In genomic region chr1:16409536-16410152, GRCh38 we compare ENCODE assay signal across 28 cellular contexts. TPM values are rescaled to one million over a fixed set of nuclear protein-coding genes. Genes with fewer than 3 reads are reported as not detected.
"Had no signal": no experiment of that assay in that cellular context is flagged by ENCODE, and none has a peak within 500 bp of the region (broad histone marks: within the 10 kb centered on the region; RNA-seq: fewer than 3 reads in every experiment).

No MANE protein-coding gene starts in this region.

- H3K4me1 Mint-ChIP-seq: activated CD4-positive, alpha-beta memory T cell treated with anti-CD3 and anti-CD28 coated beads, Interleukin-2, amount 10 ng/mL, durations not matched to agents 7 days and 5 days had no signal

- H3K27ac Mint-ChIP-seq: activated CD4-positive, alpha-beta memory T cell treated with anti-CD3 and anti-CD28 coated beads, Interleukin-2, amount 10 ng/mL, durations not matched to agents 7 days and 5 days; activated CD4-positive, alpha-beta T cell treated with anti-CD3 and anti-CD28 coated beads, Interleukin-2, amount 10 ng/mL, durations not matched to agents 24 days and 14 days; activated naive CD4-positive, alpha-beta T cell treated with anti-CD3 and anti-CD28 coated beads for 36 hours; progenitor cell of endocrine pancreas; type B pancreatic cell had no signal

- H3K4me3 Mint-ChIP-seq: activated CD4-positive, alpha-beta memory T cell treated with anti-CD3 and anti-CD28 coated beads, Interleukin-2, amount 10 ng/mL, durations not matched to agents 7 days and 5 days; activated CD4-positive, alpha-beta T cell treated with anti-CD3 and anti-CD28 coated beads, Interleukin-2, amount 10 ng/mL, durations not matched to agents 24 days and 14 days; activated naive CD4-positive, alpha-beta T cell treated with anti-CD3 and anti-CD28 coated beads for 36 hours; activated naive CD8-positive, alpha-beta T cell treated with anti-CD3 and anti-CD28 coated beads, Interleukin-2, amount 10 ng/mL, durations not matched to agents 7 days and 5 days; endodermal cell; naive thymus-derived CD4-positive, alpha-beta T cell; type B pancreatic cell had no signal

- H3K4me3 ChIP-seq: esophagus squamous epithelium, gastrocnemius medialis, left lung, sigmoid colon, smooth muscle cell, thoracic aorta had no signal

- H3K36me3 ChIP-seq: esophagus squamous epithelium, gastrocnemius medialis, left lung, sigmoid colon, thoracic aorta had no signal

- H3K4me1 ChIP-seq: gastrocnemius medialis, left lung, sigmoid colon had no signal

- H3K36me3 Mint-ChIP-seq: activated naive CD8-positive, alpha-beta T cell treated with anti-CD3 and anti-CD28 coated beads, Interleukin-2, amount 10 ng/mL, durations not matched to agents 7 days and 5 days; type B pancreatic cell had no signal

- H3K27me3 ChIP-seq: esophagus squamous epithelium, gastrocnemius medialis, left lung, sigmoid colon had no signal

- H3K9me3 ChIP-seq: esophagus squamous epithelium, gastrocnemius medialis, left lung, sigmoid colon, thoracic aorta had no signal

- H3K9me3 Mint-ChIP-seq: activated CD4-positive, alpha-beta memory T cell treated with anti-CD3 and anti-CD28 coated beads, Interleukin-2, amount 10 ng/mL, durations not matched to agents 7 days and 5 days; activated CD4-positive, alpha-beta T cell treated with anti-CD3 and anti-CD28 coated beads, Interleukin-2, amount 10 ng/mL, durations not matched to agents 24 days and 14 days; activated naive CD4-positive, alpha-beta T cell treated with anti-CD3 and anti-CD28 coated beads for 36 hours; activated naive CD8-positive, alpha-beta T cell treated with anti-CD3 and anti-CD28 coated beads, Interleukin-2, amount 10 ng/mL, durations not matched to agents 7 days and 5 days; endodermal cell; naive thymus-derived CD4-positive, alpha-beta T cell; type B pancreatic cell had no signal

- H3K4me2 ChIP-seq: smooth muscle cell had no signal

- ATAC-seq: gastrocnemius medialis; left lung; naive thymus-derived CD4-positive, alpha-beta T cell had no signal

- H3K27ac ChIP-seq: esophagus squamous epithelium, gastrocnemius medialis, left lung, sigmoid colon, thoracic aorta had no signal

- DNase-seq: activated CD4-positive, alpha-beta memory T cell treated with anti-CD3 and anti-CD28 coated beads, Interleukin-2, amount 10 ng/mL, durations not matched to agents 7 days and 5 days; activated CD4-positive, alpha-beta T cell treated with anti-CD3 and anti-CD28 coated beads, Interleukin-2, amount 10 ng/mL, durations not matched to agents 24 days and 14 days; activated naive CD4-positive, alpha-beta T cell treated with anti-CD3 and anti-CD28 coated beads for 36 hours; activated naive CD8-positive, alpha-beta T cell treated with anti-CD3 and anti-CD28 coated beads, Interleukin-2, amount 10 ng/mL, durations not matched to agents 7 days and 5 days; activated T-cell treated with anti-CD3 and anti-CD28 coated beads for 4 hours; amniotic stem cell; cortex of kidney; endodermal cell; esophagus squamous epithelium; gastrocnemius medialis; hippocampal formation; kidney glomerular epithelial cell; left lung; naive thymus-derived CD4-positive, alpha-beta T cell; retina; sigmoid colon; stimulated activated CD4-positive, alpha-beta T cell treated with anti-CD3 and anti-CD28 coated beads, Interleukin-15, amount 100 ng/mL, for 24 hours; stimulated activated naive CD4-positive, alpha-beta T cell had no signal

RNA-seq across cellular contexts. Expression of gene SPATA21, which starts 27.6 kb away (rescaled TPM):
- total RNA-seq: activated CD4-positive, alpha-beta T cell treated with anti-CD3 and anti-CD28 coated beads, Interleukin-2, amount 10 ng/mL, durations not matched to agents 24 days and 14 days; activated naive CD4-positive, alpha-beta T cell treated with anti-CD3 and anti-CD28 coated beads for 36 hours; activated naive CD8-positive, alpha-beta T cell treated with anti-CD3 and anti-CD28 coated beads, Interleukin-2, amount 10 ng/mL, durations not matched to agents 7 days and 5 days; bronchial epithelial cell; cerebellum; endodermal cell; esophagus squamous epithelium; gastrocnemius medialis; left lung; lung microvascular endothelial cell; naive thymus-derived CD4-positive, alpha-beta T cell; neural crest cell; osteoblast; progenitor cell of endocrine pancreas; sigmoid colon; smooth muscle cell; T-helper 2 cell treated with Interferon-gamma antibody and Interleukin-4, amounts not matched to agents 100 ng/mL and 5 ng/mL, for 36 hours; thoracic aorta had no signal
- polyA plus RNA-seq: naive thymus-derived CD4-positive, alpha-beta T cell; smooth muscle cell had no signal
